Comparison of ENCODE assay signal across 8 cellular contexts in genomic region chr2:102142829-102143449, GRCh38. TPM values are rescaled to one million over a fixed set of nuclear protein-coding genes. Genes with fewer than 3 reads are reported as not detected.
DNase-seq lines count a peak whose midpoint lies in the region; ATAC-seq, FAIRE-seq and TF ChIP-seq lines count a peak whose summit lies in the region.

No MANE protein-coding gene starts in this region.

- H3K36me3 ChIP-seq in adipocyte (ENCODE audit: control insufficient read depth, insufficient read depth, low read length, severe bottlenecking) (peaks cover 31% of the 10 kb centered on the region), spleen (peaks cover 0 to 30% (median 4%) of the 10 kb centered on the region in 6 donors)

- TF ChIP-seq CTCF in spleen (IDR thresholded peaks at IDR 0.05 in 8 of 11, conservative IDR thresholded peaks at IDR 0.05 in 3 of 11) = no peak

- peaks cover 52% of the 10 kb centered on the region for H3K4me1 ChIP-seq in adipocyte (ENCODE audit: control insufficient read depth, insufficient read depth, low read length)
- peaks cover 0 to 55% (median 16%) of the 10 kb centered on the region in 6 donors for H3K4me1 ChIP-seq in spleen

- intact Hi-C loops in spleen (cut with DNase I; ENCODE audit: low total_unique reads) = no loop called here

- ATAC-seq in HG02798 (IDR thresholded peaks at IDR 0.05; ENCODE audit: poor library complexity, unreplicated experiment) = peak; percentile 24
- ATAC-seq in GM19351 (IDR thresholded peaks at IDR 0.05; ENCODE audit: unreplicated experiment) = no peak
- no peak for ATAC-seq in HG03520 (IDR thresholded peaks at IDR 0.05; ENCODE audit: unreplicated experiment)

- TF ChIP-seq POLR2A in spleen (IDR thresholded peaks at IDR 0.05) = no peak
- no peak for TF ChIP-seq POLR2A in H54 (IDR thresholded peaks at IDR 0.05; ENCODE audit: low read depth, low read length)

- H3K4me3 ChIP-seq in adipocyte (ENCODE audit: low read length) (peak overlapping the region; percentile 97), iPS-18c (ENCODE audit: insufficient read depth, low read depth, low read length) (peak overlapping the region; percentile 38), spleen (peak overlapping the region; percentile 27 to 76 (median 44))

- FAIRE-seq in H54 (lab: Jason Lieb, UNC) = no peak

- 9 to 35% (median 14%) methylated on average over 9 to 42 of the region's 42 CpGs for WGBS in spleen, 5 donors

- peaks cover 27% of the 10 kb centered on the region for H3K9me3 ChIP-seq in adipocyte (ENCODE audit: control insufficient read depth, low read length)
- no peaks in the 10 kb centered on the region for H3K9me3 ChIP-seq in iPS-18c (ENCODE audit: control insufficient read depth, insufficient read depth, low read length)
- peaks cover 0 to 47% (median 38%) of the 10 kb centered on the region in 8 donors for H3K9me3 ChIP-seq in spleen

- H3K27ac ChIP-seq in spleen = peak overlapping the region; percentile 36 to 93 (median 88)

- DNase-seq in adipocyte (ENCODE audit: low read depth) (peak; percentile 53), spleen (no peak), DMS79 (lab: John Stamatoyannopoulos, UW) (no peak), H54 (ENCODE audit: insufficient read length, low spot score) (no peak)

- H3K27me3 ChIP-seq in adipocyte (replicated peaks; ENCODE audit: control insufficient read depth, insufficient read depth, low read length) (no peaks in the 10 kb centered on the region), spleen (replicated peaks in 1 of 7) (peaks cover 0 to 51% (median 0%) of the 10 kb centered on the region in 7 donors)

- H3K9ac ChIP-seq in adipocyte (ENCODE audit: low read length) = peak overlapping the region; percentile 99

RNA-seq across cellular contexts. Expression of gene IL1R1, which starts 0.4 kb away (rescaled TPM):
- 100 to 1,000 TPM in 1 of 7 donors, 10 to 100 TPM in 6; 66.9 to 163 (median 80.8) TPM for total RNA-seq in spleen
- polyA plus RNA-seq in spleen = 10 to 100 TPM in 2 of 3 donors, 1 to 10 TPM in 1; 7.6 to 17.0 (median 14.3) TPM

RNA-seq across cellular contexts. Expression of gene IL1RL2, which starts 43.9 kb away (rescaled TPM):
- total RNA-seq in spleen = under 1 TPM in 3 of 7 donors, not detected in 4; 0.13 to 0.49 (median 0.23) TPM
- polyA plus RNA-seq in spleen = under 1 TPM; 0.05 to 0.13 (median 0.06) TPM

Comparison
In these comparisons a context has a peak if more than half of its experiments do, and no peak if none do; other contexts are left out.
1. H3K4me3 ChIP-seq: peak in every context shown above with its lines; median percentile 97 in adipocyte; 44 in spleen; 38 in iPS-18c.